Comparison of ENCODE assay signal across 12 cellular contexts in genomic region chr19:41893899-41894298, GRCh38. TPM values are rescaled to one million over a fixed set of nuclear protein-coding genes. Genes with fewer than 3 reads are reported as not detected.
DNase-seq lines count a peak whose midpoint lies in the region; ATAC-seq and TF ChIP-seq lines count a peak whose summit lies in the region.
"Had no signal": no experiment of that assay in that cellular context is flagged by ENCODE, and none has a peak within 500 bp of the region (broad histone marks: within the 10 kb centered on the region; RNA-seq: fewer than 3 reads in every experiment).

No MANE protein-coding gene starts in this region.

- WGBS in hepatocyte (ENCODE audit: low lambda C conversion rate, missing lambda C conversion rate): 83% methylated on average over 6 of the region's 6 CpGs

- no peaks in the 10 kb centered on the region for H3K27me3 ChIP-seq in DOHH2 (ENCODE audit: control insufficient read depth, low read length)
- H3K27me3 ChIP-seq in hepatocyte: no peaks in the 10 kb centered on the region

- no peak overlapping the region for H2AFZ ChIP-seq in hepatocyte

- H3K4me3 ChIP-seq in DOHH2 (ENCODE audit: low read length) (no peak overlapping the region), HFF-Myc (replicated peaks; ENCODE audit: low read depth, low read length) (no peak overlapping the region), WI38 (ENCODE audit: low read depth, low read length) (no peak overlapping the region), hepatocyte (no peak overlapping the region)
- H3K4me3 ChIP-seq: lung had no signal

- H3K79me2 ChIP-seq in DOHH2 (ENCODE audit: control insufficient read depth, low read length) (peaks cover 25% of the 10 kb centered on the region), hepatocyte (no peaks in the 10 kb centered on the region)

- H3K9me3 ChIP-seq in DOHH2 (ENCODE audit: control insufficient read depth, insufficient read depth, low read length): no peaks in the 10 kb centered on the region
- H3K9me3 ChIP-seq in hepatocyte (ENCODE audit: low read depth): no peaks in the 10 kb centered on the region

- peak; percentile 40 for TF ChIP-seq CTCF in DOHH2 (IDR thresholded peaks at IDR 0.05; ENCODE audit: low read depth, low read length, poor library complexity, severe bottlenecking)
- peak; percentile 29 for TF ChIP-seq CTCF in HFF-Myc (IDR thresholded peaks at IDR 0.05; ENCODE audit: low read depth, low read length, missing control alignments)
- TF ChIP-seq CTCF in WI38 (IDR thresholded peaks at IDR 0.05; ENCODE audit: low read depth, low read length): 0 out of 2 replicates have a peak, but pooled peaks have one; percentile 8
- TF ChIP-seq CTCF in hepatocyte (IDR thresholded peaks at IDR 0.05; ENCODE audit: poor library complexity): no peak

- DNase-seq in HFF-Myc (ENCODE audit: extremely low read depth, low read depth) (no peak), left colon (no peak), hepatocyte (ENCODE audit: low spot score) (no peak), A172 (ENCODE audit: low spot score) (no peak)
- DNase-seq: activated effector memory CD4-positive, alpha-beta T cell treated with Interleukin-2 at 50 U/mL for 16 hours; SIG-M5 had no signal

- intact Hi-C loops in left colon (cut with DNase I, micrococcal nuclease): no loop called here

- H3K4me2 ChIP-seq in DOHH2 (ENCODE audit: low read length): no peak overlapping the region
- no peak overlapping the region for H3K4me2 ChIP-seq in hepatocyte

- 0 out of 2 replicates have a peak, but pooled peaks cover 2% of the 10 kb centered on the region for H3F3A ChIP-seq in DOHH2 (ENCODE audit: control insufficient read depth, insufficient read depth)

- H3K36me3 ChIP-seq in DOHH2 (ENCODE audit: control insufficient read depth, low read length): peaks cover 84% of the 10 kb centered on the region
- no peaks in the 10 kb centered on the region for H3K36me3 ChIP-seq in hepatocyte (replicated peaks; ENCODE audit: insufficient read depth, low read depth)

- H3K27ac ChIP-seq in DOHH2 (ENCODE audit: low read depth, low read length) (no peak overlapping the region), hepatocyte (no peak overlapping the region)

- H3K4me1 ChIP-seq in DOHH2 (ENCODE audit: control insufficient read depth, low read length) (peaks cover 29% of the 10 kb centered on the region), hepatocyte (ENCODE audit: insufficient read depth) (no peaks in the 10 kb centered on the region)

- H3K9me2 ChIP-seq in DOHH2 (replicated peaks; ENCODE audit: control insufficient read depth, low read length) (no peaks in the 10 kb centered on the region), hepatocyte (replicated peaks; ENCODE audit: insufficient read depth) (no peaks in the 10 kb centered on the region)

- ATAC-seq in left colon (peak; percentile 29), GM21423 (IDR thresholded peaks at IDR 0.05; ENCODE audit: unreplicated experiment) (no peak), GM21381 (IDR thresholded peaks at IDR 0.05; ENCODE audit: unreplicated experiment) (no peak)

- no peaks in the 10 kb centered on the region for H4K20me1 ChIP-seq in DOHH2 (ENCODE audit: control insufficient read depth, insufficient read depth, low read depth, low read length)
- H4K20me1 ChIP-seq in hepatocyte (ENCODE audit: insufficient read depth, poor library complexity, severe bottlenecking): no peaks in the 10 kb centered on the region

RNA-seq across cellular contexts. Expression of gene ARHGEF1, which starts 10.9 kb away (rescaled TPM):
- total RNA-seq in left colon: 10 to 100 TPM; 87.8 to 93.6 TPM
- 22.1 and 29.7 TPM in 2 replicates for total RNA-seq in hepatocyte
- polyA plus RNA-seq in hepatocyte: 67.8 and 71.7 TPM in 2 replicates
- total RNA-seq in A172 (2014; rRNA removed; shearing (Covaris generic)): 72.5 and 108 TPM in 2 replicates

RNA-seq across cellular contexts. Expression of gene CD79A, which starts 16.8 kb away (rescaled TPM):
- total RNA-seq in left colon (10 to 100 TPM in 1 of 2 donors, 1 to 10 TPM in 1; 3.9 to 13.7 TPM), hepatocyte (0.37 TPM in 1 of 2 replicates, not detected in the other)
- 0.27 TPM in 1 of 2 replicates, not detected in the other for polyA plus RNA-seq in hepatocyte
- not detected in 2 replicates for total RNA-seq in A172 (2014; rRNA removed; shearing (Covaris generic))
- total RNA-seq: endothelial cell of umbilical vein had no signal

RNA-seq across cellular contexts. Expression of gene RPS19, which starts 33.8 kb away (rescaled TPM):
- total RNA-seq in left colon (1,000 to 10,000 TPM; 1,474 to 1,504 TPM), hepatocyte (740 and 840 TPM in 2 replicates)
- 1,425 and 1,529 TPM in 2 replicates for polyA plus RNA-seq in hepatocyte
- 1,133 and 1,859 TPM in 2 replicates for total RNA-seq in A172 (2014; rRNA removed; shearing (Covaris generic))

RNA-seq across cellular contexts. Expression of gene ERFL, which starts 34.4 kb away (rescaled TPM):
- 1 to 10 TPM; 1.1 to 1.7 TPM for total RNA-seq in left colon
- total RNA-seq in hepatocyte: 0.53 TPM in 1 of 2 replicates, not detected in the other
- polyA plus RNA-seq in hepatocyte: not detected in 2 replicates
- total RNA-seq in A172 (2014; rRNA removed; shearing (Covaris generic)): 0.07 and 0.47 TPM in 2 replicates
- total RNA-seq: endothelial cell of umbilical vein had no signal
- polyA plus RNA-seq: endothelial cell of umbilical vein had no signal

RNA-seq across cellular contexts. Expression of gene DMRTC2, which starts 49.1 kb away (rescaled TPM):
- total RNA-seq in left colon: not detected
- total RNA-seq in hepatocyte: not detected in 2 replicates
- not detected in 2 replicates for polyA plus RNA-seq in hepatocyte
- not detected in 2 replicates for total RNA-seq in A172 (2014; rRNA removed; shearing (Covaris generic))
- total RNA-seq: endothelial cell of umbilical vein, lung had no signal
- polyA plus RNA-seq: endothelial cell of umbilical vein had no signal
